Comparison of ENCODE assay signal across 8 cellular contexts in the genomic region with DNA sequence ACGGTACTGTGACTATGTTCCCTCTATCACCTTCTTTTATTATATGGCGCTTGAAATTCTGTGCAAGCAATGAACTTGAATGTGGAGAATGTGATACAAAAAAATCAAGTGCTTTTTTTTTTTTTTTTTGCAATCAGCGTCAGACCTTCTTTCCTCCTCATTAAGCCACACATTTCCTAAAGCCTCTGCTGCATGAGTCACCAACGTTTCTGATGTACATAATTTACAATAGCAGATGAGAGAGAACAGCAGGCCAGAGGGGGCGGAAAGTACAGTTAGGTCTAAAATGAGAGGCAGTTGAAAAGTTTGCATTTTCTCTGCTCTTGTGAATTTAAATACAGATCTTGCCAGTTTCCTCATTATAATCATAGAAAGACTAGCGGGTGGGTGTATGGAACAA.
DNase-seq lines count a peak whose midpoint lies in the region; ATAC-seq and TF ChIP-seq lines count a peak whose summit lies in the region.

No MANE protein-coding gene starts in this region.

- ATAC-seq in GM19351 (IDR thresholded peaks at IDR 0.05; ENCODE audit: unreplicated experiment) = peak; percentile 45
- no peak for ATAC-seq in HG02970 (IDR thresholded peaks at IDR 0.05; ENCODE audit: low FRiP score, unreplicated experiment)
- ATAC-seq in GM21390 (IDR thresholded peaks at IDR 0.05; ENCODE audit: unreplicated experiment) = no peak

- TF ChIP-seq CTCF in tibial artery (IDR thresholded peaks at IDR 0.05) = no peak

- H3K4me1 ChIP-seq in tibial artery = peaks cover 0 to 4% (median 0%) of the 10 kb centered on the region in 4 donors

- H3K36me3 ChIP-seq in tibial artery = no peaks in the 10 kb centered on the region

- H3K27me3 ChIP-seq in tibial artery = no peaks in the 10 kb centered on the region

- intact Hi-C loops in tibial artery (cut with DNase I; ENCODE audit: low total_unique reads) = no loop called here

- DNase-seq in SIG-M5 (lab: John Stamatoyannopoulos, UW) = peak; percentile 55
- peak in 31 of 58 donors; percentile 0 to 74 (median 26) for DNase-seq in anterior cingulate cortex (lab: John Stamatoyannopoulos, UW)
- DNase-seq in pulmonary artery endothelial cell (ENCODE audit: low read depth, low spot score) = peak; percentile 33
- no peak for DNase-seq in tibial artery
- no peak for DNase-seq in cerebellum (ENCODE audit: low spot score)

- H3K27ac ChIP-seq in tibial artery = no peak overlapping the region

- H3K4me3 ChIP-seq in tibial artery = no peak overlapping the region

- no peaks in the 10 kb centered on the region for H3K9me3 ChIP-seq in tibial artery

Comparison
In these comparisons a context has a peak if more than half of its experiments do, and no peak if none do; other contexts are left out.
1. DNase-seq: peak in SIG-M5 (single experiment), anterior cingulate cortex (31 of 58) and pulmonary artery endothelial cell (single experiment); none in tibial artery (0 of 2) and cerebellum (single experiment).